In genomic region chr9:34562136-34562745, GRCh38 we compare ENCODE assay signal across 10 cellular contexts. TPM values are rescaled to one million over a fixed set of nuclear protein-coding genes. Genes with fewer than 3 reads are reported as not detected.
DNase-seq lines count a peak whose midpoint lies in the region; ATAC-seq and TF ChIP-seq lines count a peak whose summit lies in the region.
"Had no signal": no experiment of that assay in that cellular context is flagged by ENCODE, and none has a peak within 500 bp of the region (broad histone marks: within the 10 kb centered on the region; RNA-seq: fewer than 3 reads in every experiment).

No MANE protein-coding gene starts in this region.

- peaks cover 84% of the 10 kb centered on the region for H3K27me3 Mint-ChIP-seq in Calu3 (ENCODE audit: unreplicated experiment)

- H3K9me3 Mint-ChIP-seq in Calu3 (ENCODE audit: low read depth, unreplicated experiment): no peaks in the 10 kb centered on the region

- H3K36me3 ChIP-seq in body of pancreas (replicated peaks in 1 of 2; ENCODE audit: insufficient read depth in 1 of 2, low read depth in 2 of 2): no peaks in the 10 kb centered on the region
- peaks cover 8% of the 10 kb centered on the region for H3K36me3 ChIP-seq in neural cell (ENCODE audit: insufficient read depth, low read length)
- H3K36me3 ChIP-seq: left lung had no signal

- TF ChIP-seq CTCF in Calu3 (IDR thresholded peaks at IDR 0.05; ENCODE audit: unreplicated experiment) (peak; percentile 23), HFF-Myc (IDR thresholded peaks at IDR 0.05; ENCODE audit: low read depth, low read length, missing control alignments) (peak; percentile 75), body of pancreas (IDR thresholded peaks at IDR 0.05) (peak in 5 of 7 experiments; percentile 28 to 32 (median 30)), neural cell (IDR thresholded peaks at IDR 0.05; ENCODE audit: poor library complexity, severe bottlenecking) (peak; percentile 58)

- no peak overlapping the region for H3K4me3 Mint-ChIP-seq in Calu3 (ENCODE audit: low read depth, unreplicated experiment)

- DNase-seq in Calu3: no peak
- no peak for DNase-seq in HFF-Myc (ENCODE audit: extremely low read depth, low read depth)
- DNase-seq in body of pancreas: peak in 1 of 4 donors; percentile 27
- DNase-seq in NCI-H187 (lab: John Stamatoyannopoulos, UW): no peak
- no peak for DNase-seq in cerebellum (ENCODE audit: low spot score)

- 72 to 79% methylated on average over 7 of the region's 7 CpGs for WGBS in body of pancreas, 2 donors

- H3K9me2 ChIP-seq in neural cell (ENCODE audit: insufficient read depth, low read length): no peaks in the 10 kb centered on the region

- BruUV-seq in Calu3 (replicated peaks; lab: Mats Ljungman, UMichigan): no TSS peak

- H3K27me3 ChIP-seq in body of pancreas (no peaks in the 10 kb centered on the region), neural cell (ENCODE audit: insufficient read depth, low read depth, low read length) (no peaks in the 10 kb centered on the region)

- CTCF ChIA-PET in Calu3 (lab: Charles Lee): interaction anchor here (1.0 kb wide), 1 partner anchor 41 kb away, joined by 3 read pairs; no protein-coding TSS in a partner anchor

- H3F3A ChIP-seq in neural cell (ENCODE audit: insufficient read depth, low read length, poor library complexity, severe bottlenecking): no peaks in the 10 kb centered on the region

- no peak for TF ChIP-seq POLR2A in body of pancreas (IDR thresholded peaks at IDR 0.05)

- H3K27ac Mint-ChIP-seq in Calu3 (ENCODE audit: unreplicated experiment): no peak overlapping the region

- no peak overlapping the region for H3K4me2 ChIP-seq in neural cell (ENCODE audit: low read length)

- H3K9me3 ChIP-seq in body of pancreas: no peaks in the 10 kb centered on the region
- H3K9me3 ChIP-seq in neural cell (ENCODE audit: low read length): no peaks in the 10 kb centered on the region

- H3K27ac ChIP-seq in body of pancreas (no peak overlapping the region), neural cell (ENCODE audit: low read length) (no peak overlapping the region)
- H3K27ac ChIP-seq: left lung had no signal

- TF ChIP-seq RAD21 in neural cell (conservative IDR thresholded peaks at IDR 0.05): no peak

- H3K4me1 Mint-ChIP-seq in Calu3 (ENCODE audit: low read depth, unreplicated experiment): peaks cover 11% of the 10 kb centered on the region

- H3K9ac ChIP-seq in neural cell (ENCODE audit: low read length): no peak overlapping the region

- H3K4me3 ChIP-seq in HFF-Myc (replicated peaks; ENCODE audit: low read depth, low read length): no peak overlapping the region
- H3K4me3 ChIP-seq in body of pancreas: no peak overlapping the region
- H3K4me3 ChIP-seq in neural cell (ENCODE audit: low read length): no peak overlapping the region
- H3K4me3 ChIP-seq: left lung had no signal

- H3K79me2 ChIP-seq in neural cell (replicated peaks; ENCODE audit: insufficient read depth, low read length): no peaks in the 10 kb centered on the region

- intact Hi-C loops in Calu3 (cut with micrococcal nuclease; ENCODE audit: unreplicated experiment): no loop called here
- intact Hi-C loops in body of pancreas (cut with DNase I): no loop called here

- no peaks in the 10 kb centered on the region for H3K36me3 Mint-ChIP-seq in Calu3 (ENCODE audit: insufficient read depth, unreplicated experiment)

- H3K4me1 ChIP-seq in body of pancreas: peaks cover 11% of the 10 kb centered on the region

- ATAC-seq in body of pancreas: no peak
- no peak for ATAC-seq in GM18519 (IDR thresholded peaks at IDR 0.05; ENCODE audit: low FRiP score, unreplicated experiment)
- ATAC-seq in GM21619 (IDR thresholded peaks at IDR 0.05; ENCODE audit: unreplicated experiment): no peak
- ATAC-seq: left lung had no signal

- H4K20me1 ChIP-seq in neural cell (ENCODE audit: insufficient read depth): no peaks in the 10 kb centered on the region

- H2AFZ ChIP-seq in neural cell (ENCODE audit: low read depth, low read length): no peak overlapping the region

- TF ChIP-seq EP300 in neural cell (conservative IDR thresholded peaks at IDR 0.05; ENCODE audit: poor library complexity, severe bottlenecking): no peak

TF ChIP-seq in neural cell, 6 proteins besides CTCF, POLR2A, EP300 and RAD21:
- TF ChIP-seq TAF1 (IDR thresholded peaks at IDR 0.05; ENCODE audit: low read depth) (no peak), SMC3 (conservative IDR thresholded peaks at IDR 0.05; ENCODE audit: poor library complexity) (no peak), MXI1 (conservative IDR thresholded peaks at IDR 0.05; ENCODE audit: poor library complexity, severe bottlenecking) (no peak), POLR2AphosphoS5 (IDR thresholded peaks at IDR 0.05) (no peak), REST (IDR thresholded peaks at IDR 0.05; ENCODE audit: borderline replicate concordance) (no peak), EZH2 (IDR thresholded peaks at IDR 0.05; ENCODE audit: borderline replicate concordance, insufficient read depth, low read length, poor library complexity, severe bottlenecking) (no peak)

RNA-seq across cellular contexts. Expression of gene CNTFR, which starts 27.3 kb away (rescaled TPM):
- total RNA-seq in Calu3 (2022) (0.44 TPM in 1 of 2 replicates, not detected in the other), body of pancreas (10 to 100 TPM in 1 of 2 donors, 1 to 10 TPM in 1; 1.6 to 16.8 TPM), cerebellum (18.6 TPM)
- polyA plus RNA-seq in neural cell: 19.0 and 20.7 TPM in 2 replicates
- polyA minus RNA-seq in neural cell: 25.4 and 27.0 TPM in 2 replicates

RNA-seq across cellular contexts. Expression of gene ENHO, which starts 39.5 kb away (rescaled TPM):
- not detected in 2 replicates for total RNA-seq in Calu3 (2022)
- total RNA-seq in body of pancreas: 1 to 10 TPM in 1 of 2 donors, not detected in 1; 2.9 TPM
- 163 and 172 TPM in 2 replicates for polyA plus RNA-seq in neural cell
- polyA minus RNA-seq in neural cell: 46.8 and 61.8 TPM in 2 replicates
- total RNA-seq in cerebellum: 27.1 TPM
- total RNA-seq: aorta had no signal
- polyA plus RNA-seq: aorta had no signal

RNA-seq across cellular contexts. Expression of gene RPP25L, which starts 49.7 kb away (rescaled TPM):
- 17.6 and 19.9 TPM in 2 replicates for total RNA-seq in Calu3 (2022)
- 10 to 100 TPM in 1 of 2 donors, 1 to 10 TPM in 1; 8.6 to 16.9 TPM for total RNA-seq in body of pancreas
- polyA plus RNA-seq in neural cell: 27.5 and 31.4 TPM in 2 replicates
- polyA minus RNA-seq in neural cell: 14.8 and 17.3 TPM in 2 replicates
- 5.7 TPM for total RNA-seq in cerebellum

RNA-seq across cellular contexts. Expression of gene DCTN3, which starts 58.1 kb away (rescaled TPM):
- 50.8 and 51.8 TPM in 2 replicates for total RNA-seq in Calu3 (2022)
- 10 to 100 TPM; 36.1 to 39.9 TPM for total RNA-seq in body of pancreas
- 380 and 391 TPM in 2 replicates for polyA plus RNA-seq in neural cell
- 133 and 140 TPM in 2 replicates for polyA minus RNA-seq in neural cell
- 57.4 TPM for total RNA-seq in cerebellum

Comparison
In these comparisons a context has a peak if more than half of its experiments do, and no peak if none do; other contexts are left out.
1. CTCF ChIP-seq: peak in every context shown above with its lines; median percentile 75 in HFF-Myc; 58 in neural cell; 30 in body of pancreas; 23 in Calu3.